16 cellular contexts compared by ENCODE assay signal in the genomic region with DNA sequence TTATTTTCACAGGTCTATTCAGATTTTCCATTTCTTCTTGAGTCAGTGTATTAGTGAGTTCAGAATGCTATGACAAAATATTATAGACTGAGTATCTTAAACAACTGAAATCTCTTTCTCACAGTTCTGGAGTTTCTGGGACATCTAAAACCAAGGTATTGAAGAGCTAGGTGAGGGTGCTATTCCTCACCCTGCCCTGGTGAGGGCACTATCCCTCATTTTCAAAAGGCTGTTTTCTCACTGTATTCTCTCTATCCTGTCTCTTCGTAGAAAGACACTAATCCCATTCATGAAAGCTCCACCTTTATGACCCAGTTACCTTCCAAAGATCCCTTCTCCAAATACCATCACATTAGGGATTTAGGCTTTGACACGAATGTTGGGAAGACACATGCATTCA.
DNase-seq lines count a peak whose midpoint lies in the region; ATAC-seq and TF ChIP-seq lines count a peak whose summit lies in the region.
"Had no signal": no experiment of that assay in that cellular context is flagged by ENCODE, and none has a peak within 500 bp of the region (broad histone marks: within the 10 kb centered on the region; RNA-seq: fewer than 3 reads in every experiment).

No MANE protein-coding gene starts in this region.

- RAD21 ChIA-PET in HCT116 (lab: Charles Lee; ENCODE audit: low non-redundant PET in 1 of 2, low total read pairs in 2 of 2, uncharacterized antibody in 2 of 2, unreplicated experiment in 2 of 2): no interaction called here

- peak; percentile 8 for DNase-seq in ELR (ENCODE audit: low read depth)
- peak; percentile 8 for DNase-seq in HCT116 (ENCODE audit: low read depth, low spot score)
- DNase-seq in PC-9: no peak
- DNase-seq in iPS-NIHi11 (ENCODE audit: low spot score): peak; percentile 41
- no peak for DNase-seq in psoas muscle
- no peak for DNase-seq in gastrocnemius medialis
- DNase-seq in mesenchymal stem cell: no peak
- DNase-seq: activated CD4-positive, alpha-beta T cell treated with anti-CD3 and anti-CD28 coated beads for 48 hours; activated naive CD4-positive, alpha-beta T cell treated with Interleukin-2 at 50 U/mL for 16 hours; CD8-positive, alpha-beta T cell; left colon; NCI-H1417; NCI-H524 treated with DMSO at 0.1 percent for 48 hours; T-helper 1 cell had no signal

- H3K9ac ChIP-seq in HCT116 (ENCODE audit: low read length) (no peak overlapping the region), mesenchymal stem cell (ENCODE audit: low read length) (no peak overlapping the region)

- no peak overlapping the region for H4K91ac ChIP-seq in mesenchymal stem cell (ENCODE audit: low read length)

- H3K9me2 ChIP-seq in HCT116 (ENCODE audit: insufficient read depth) (no peaks in the 10 kb centered on the region), PC-9 (ENCODE audit: insufficient read depth) (no peaks in the 10 kb centered on the region; the same call in 1 of the 2 replicates)

- H3K4me3 ChIP-seq in HCT116 (replicated peaks in 1 of 2; ENCODE audit: low read depth in 1 of 2, low read length in 2 of 2) (no peak overlapping the region), PC-9 (no peak overlapping the region), psoas muscle (no peak overlapping the region), gastrocnemius medialis (no peak overlapping the region), mesenchymal stem cell (ENCODE audit: insufficient read depth in 1 of 2, low read depth in 1 of 2, low read length in 2 of 2) (no peak overlapping the region)

- H2AK5ac ChIP-seq in mesenchymal stem cell (ENCODE audit: low read length, severe bottlenecking): no peak overlapping the region

- no peaks in the 10 kb centered on the region for H3K27me3 ChIP-seq in HCT116 (ENCODE audit: insufficient read depth, low read length)
- no peaks in the 10 kb centered on the region for H3K27me3 ChIP-seq in PC-9 (ENCODE audit: insufficient read depth, low read depth)
- no peaks in the 10 kb centered on the region for H3K27me3 ChIP-seq in psoas muscle (ENCODE audit: insufficient read depth in 3 of 3, low read length in 2 of 3)
- H3K27me3 ChIP-seq in gastrocnemius medialis: no peaks in the 10 kb centered on the region
- H3K27me3 ChIP-seq in mesenchymal stem cell (ENCODE audit: control insufficient read depth in 1 of 2, insufficient read depth in 1 of 2, low read length in 2 of 2): no peaks in the 10 kb centered on the region

- H3K36me3 ChIP-seq in HCT116 (ENCODE audit: control insufficient read depth in 1 of 2, insufficient read depth in 2 of 2, low read length in 2 of 2): no peaks in the 10 kb centered on the region
- H3K36me3 ChIP-seq in PC-9 (ENCODE audit: low read depth): no peaks in the 10 kb centered on the region
- no peaks in the 10 kb centered on the region for H3K36me3 ChIP-seq in psoas muscle (ENCODE audit: insufficient read depth in 1 of 2, low read depth in 1 of 2)
- H3K36me3 ChIP-seq in gastrocnemius medialis: no peaks in the 10 kb centered on the region
- H3K36me3 ChIP-seq in mesenchymal stem cell (ENCODE audit: control insufficient read depth in 1 of 2, insufficient read depth in 2 of 2, low read depth in 1 of 2, low read length in 2 of 2): no peaks in the 10 kb centered on the region

- POLR2A ChIA-PET in HCT116 (lab: Charles Lee) (no interaction called here), PC-9 (lab: Charles Lee; ENCODE audit: unreplicated experiment) (no interaction called here)

- BruUV-seq in HCT116 (replicated peaks; lab: Mats Ljungman, UMichigan): no TSS peak
- no TSS peak for BruUV-seq in PC-9 (replicated peaks; lab: Mats Ljungman, UMichigan)

- no peak overlapping the region for H3K4ac ChIP-seq in mesenchymal stem cell (ENCODE audit: low read depth in 1 of 2, low read length in 2 of 2)

- no peak overlapping the region for H2BK5ac ChIP-seq in mesenchymal stem cell (ENCODE audit: low read depth, low read length, poor library complexity, severe bottlenecking)

- peak overlapping the region; percentile 4 for H2AFZ ChIP-seq in HCT116 (ENCODE audit: low read depth, low read length, poor library complexity, severe bottlenecking)
- no peak overlapping the region for H2AFZ ChIP-seq in PC-9
- H2AFZ ChIP-seq in mesenchymal stem cell (ENCODE audit: low read depth, low read length): no peak overlapping the region

- WGBS in psoas muscle, 3 donors: 71 to 83% (median 79%) methylated on average over 2 of the region's 2 CpGs
- WGBS in mesenchymal stem cell: 87% methylated on average over 1 of the region's 2 CpGs

- no peak overlapping the region for H2BK120ac ChIP-seq in mesenchymal stem cell (ENCODE audit: low read depth, low read length)

- no peak overlapping the region for H4K8ac ChIP-seq in mesenchymal stem cell (ENCODE audit: low read length)

- H3K9me3 ChIP-seq in HCT116 (ENCODE audit: control insufficient read depth in 1 of 2, insufficient read depth in 1 of 2, low read depth in 1 of 2, low read length in 2 of 2): no peaks in the 10 kb centered on the region
- no peaks in the 10 kb centered on the region for H3K9me3 ChIP-seq in PC-9 (ENCODE audit: insufficient read depth, low read depth)
- H3K9me3 ChIP-seq in psoas muscle: no peaks in the 10 kb centered on the region
- H3K9me3 ChIP-seq in gastrocnemius medialis: no peaks in the 10 kb centered on the region
- no peaks in the 10 kb centered on the region for H3K9me3 ChIP-seq in mesenchymal stem cell (ENCODE audit: control insufficient read depth, low read length)

- H2BK12ac ChIP-seq in mesenchymal stem cell (ENCODE audit: low read length in 2 of 2): no peak overlapping the region

- H3K79me1 ChIP-seq in mesenchymal stem cell (replicated peaks; ENCODE audit: low read length, poor library complexity, severe bottlenecking): no peaks in the 10 kb centered on the region

- no peak overlapping the region for H3K18ac ChIP-seq in mesenchymal stem cell (ENCODE audit: low read depth in 1 of 2, low read length in 2 of 2)

- in situ Hi-C loops in gastrocnemius medialis (cut with MboI; ENCODE audit: low sequenced_read_pairs in 4 of 4): no loop called here

- H3K27ac ChIP-seq in HCT116 (ENCODE audit: low read depth, low read length) (no peak overlapping the region), PC-9 (no peak overlapping the region), psoas muscle (no peak overlapping the region), gastrocnemius medialis (no peak overlapping the region), mesenchymal stem cell (ENCODE audit: low read length, poor library complexity, severe bottlenecking) (no peak overlapping the region)

- H3K23ac ChIP-seq in mesenchymal stem cell (ENCODE audit: low read length in 2 of 2): no peak overlapping the region

- TF ChIP-seq CTCF in HCT116 (IDR thresholded peaks at IDR 0.05 in 2 of 3, conservative IDR thresholded peaks at IDR 0.05 in 1 of 3; ENCODE audit: borderline replicate concordance in 1 of 3, insufficient read depth in 1 of 3, low read depth in 2 of 3, low read length in 2 of 3): peak in 2 of 3 experiments; percentile 65 to 68; a peak in 4 of 6 replicates
- peak; percentile 35; the same call in 1 of the 2 replicates for TF ChIP-seq CTCF in PC-9 (conservative IDR thresholded peaks at IDR 0.05)
- no peak for TF ChIP-seq CTCF in psoas muscle (IDR thresholded peaks at IDR 0.05)
- no peak for TF ChIP-seq CTCF in gastrocnemius medialis (IDR thresholded peaks at IDR 0.05 in 4 of 5, conservative IDR thresholded peaks at IDR 0.05 in 1 of 5)

- H4K20me1 ChIP-seq in HCT116 (ENCODE audit: insufficient read depth): no peaks in the 10 kb centered on the region
- no peaks in the 10 kb centered on the region for H4K20me1 ChIP-seq in PC-9 (ENCODE audit: insufficient read depth)

- H3K4me2 ChIP-seq in HCT116 (ENCODE audit: low read length) (no peak overlapping the region), PC-9 (no peak overlapping the region), mesenchymal stem cell (ENCODE audit: low read length, poor library complexity, severe bottlenecking) (no peak overlapping the region)

- CTCF ChIA-PET in HCT116 (lab: Charles Lee) (no interaction called here), PC-9 (lab: Charles Lee) (no interaction called here)

- ATAC-seq in HCT116: peak; percentile 72
- ATAC-seq in psoas muscle: no peak
- ATAC-seq in GM19467 (IDR thresholded peaks at IDR 0.05; ENCODE audit: unreplicated experiment): no peak
- no peak for ATAC-seq in gastrocnemius medialis
- ATAC-seq: CD8-positive, alpha-beta T cell; left colon; stimulated activated effector memory CD8-positive, alpha-beta T cell treated with anti-CD3 and anti-CD28 coated beads, Interleukin-12 subunit alpha, Interleukin-12 subunit beta, amount 100 ng/mL, for 72 hours had no signal

- H3K79me2 ChIP-seq in HCT116 (ENCODE audit: insufficient read depth, low read length): no peaks in the 10 kb centered on the region
- no peaks in the 10 kb centered on the region for H3K79me2 ChIP-seq in PC-9 (ENCODE audit: low read depth)

- no peak for TF ChIP-seq POLR2A in HCT116 (IDR thresholded peaks at IDR 0.05; ENCODE audit: borderline replicate concordance, extremely low read depth, insufficient read depth, insufficient read length)
- TF ChIP-seq POLR2A in gastrocnemius medialis (IDR thresholded peaks at IDR 0.05): no peak

- no peak overlapping the region for H3K14ac ChIP-seq in mesenchymal stem cell (ENCODE audit: low read length in 2 of 2)

- H3K4me1 ChIP-seq in HCT116 (ENCODE audit: control insufficient read depth in 1 of 2, insufficient read depth in 2 of 2, low read length in 2 of 2) (no peaks in the 10 kb centered on the region), PC-9 (replicated peaks; ENCODE audit: insufficient read depth) (no peaks in the 10 kb centered on the region), psoas muscle (no peaks in the 10 kb centered on the region), gastrocnemius medialis (no peaks in the 10 kb centered on the region), mesenchymal stem cell (ENCODE audit: control insufficient read depth, insufficient read depth, low read depth, low read length) (no peaks in the 10 kb centered on the region)

- TF ChIP-seq RAD21 in HCT116 (IDR thresholded peaks at IDR 0.05; ENCODE audit: low read depth): no peak

- no peaks in the 10 kb centered on the region for H3F3A ChIP-seq in PC-9 (ENCODE audit: insufficient read depth, low read depth)

- intact Hi-C loops in HCT116 (cut with micrococcal nuclease): no loop called here
- intact Hi-C loops in PC-9 (cut with micrococcal nuclease; ENCODE audit: unreplicated experiment): no loop called here
- intact Hi-C loops in psoas muscle (cut with DNase I): no loop called here
- intact Hi-C loops in gastrocnemius medialis (cut with DNase I; ENCODE audit: low total_unique reads): no loop called here

- no peak overlapping the region for H2BK15ac ChIP-seq in mesenchymal stem cell (ENCODE audit: low read depth, poor library complexity, severe bottlenecking)

TF ChIP-seq in HCT116, 20 proteins besides CTCF, POLR2A, EP300 and RAD21 (continues in another document):
- TF ChIP-seq, protein P1, sequence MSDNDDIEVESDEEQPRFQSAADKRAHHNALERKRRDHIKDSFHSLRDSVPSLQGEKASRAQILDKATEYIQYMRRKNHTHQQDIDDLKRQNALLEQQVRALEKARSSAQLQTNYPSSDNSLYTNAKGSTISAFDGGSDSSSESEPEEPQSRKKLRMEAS (IDR thresholded peaks at IDR 0.05): no peak
- no peak for TF ChIP-seq FOSL1 (IDR thresholded peaks at IDR 0.05; ENCODE audit: low read depth)
- no peak for TF ChIP-seq ZFX (IDR thresholded peaks at IDR 0.05)
- no peak for TF ChIP-seq YY1 (IDR thresholded peaks at IDR 0.05; ENCODE audit: extremely low read depth, insufficient replicate concordance, low read depth, low read length)
- TF ChIP-seq SIN3A (IDR thresholded peaks at IDR 0.05; ENCODE audit: low read depth): no peak

Comparison
In these comparisons a context has a peak if more than half of its experiments do, and no peak if none do; other contexts are left out.
1. DNase-seq: peak in ELR (single experiment), HCT116 (single experiment) and iPS-NIHi11 (single experiment); none in PC-9 (0 of 2), psoas muscle (0 of 2), gastrocnemius medialis (0 of 2) and mesenchymal stem cell (single experiment).
2. CTCF ChIP-seq: peak in HCT116 (2 of 3) and PC-9 (single experiment); none in psoas muscle (single experiment) and gastrocnemius medialis (0 of 5).